ENCODE assay signal across 17 cellular contexts in genomic region chr2:101962243-101962809, GRCh38. TPM values are rescaled to one million over a fixed set of nuclear protein-coding genes. Genes with fewer than 3 reads are reported as not detected.
DNase-seq lines count a peak whose midpoint lies in the region; ATAC-seq, FAIRE-seq and TF ChIP-seq lines count a peak whose summit lies in the region.
"Had no signal": no experiment of that assay in that cellular context is flagged by ENCODE, and none has a peak within 500 bp of the region (broad histone marks: within the 10 kb centered on the region; RNA-seq: fewer than 3 reads in every experiment).

No MANE protein-coding gene starts in this region.

- POLR2A ChIA-PET in HepG2 (lab: Yijun Ruan, JAX), result interaction anchor here (1.1 to 3.2 kb wide), 6 partner anchors 9 to 89 kb away, joined by 3 to 27 read pairs (median 6); no protein-coding TSS in a partner anchor

- no peaks in the 10 kb centered on the region for H3K79me2 ChIP-seq in ACC112 (ENCODE audit: control insufficient read depth, insufficient read depth, low read length, unreplicated experiment)
- no peaks in the 10 kb centered on the region for H3K79me2 ChIP-seq in HepG2 (ENCODE audit: insufficient read depth, low read length)

- H3K9me3 ChIP-seq in HepG2 (ENCODE audit: low read length) (no peaks in the 10 kb centered on the region), skeletal muscle tissue (ENCODE audit: control insufficient read depth in 3 of 3, low read length in 3 of 3) (no peaks in the 10 kb centered on the region)

- TF ChIP-seq RAD21 in HepG2 (CRISPR knock-in tag; IDR thresholded peaks at IDR 0.05), result no peak

- no peak for TF ChIP-seq EP300 in HepG2 (IDR thresholded peaks at IDR 0.05; ENCODE audit: low read depth in 2 of 2, low read length in 2 of 2)
- no peak for TF ChIP-seq EP300 in HepG2 (CRISPR knock-in tag; IDR thresholded peaks at IDR 0.05; ENCODE audit: borderline replicate concordance)

- H2AFZ ChIP-seq in ACC112 (ENCODE audit: low read length, unreplicated experiment) (no peak overlapping the region), HepG2 (ENCODE audit: low read length) (no peak overlapping the region)

- H3K27me3 ChIP-seq in ACC112 (ENCODE audit: insufficient read depth, low read length) (no peaks in the 10 kb centered on the region), HepG2 (ENCODE audit: control insufficient read depth in 1 of 2, insufficient read depth in 2 of 2, low read length in 2 of 2) (no peaks in the 10 kb centered on the region), skeletal muscle tissue (ENCODE audit: control insufficient read depth in 3 of 3, insufficient read depth in 3 of 3, low read length in 3 of 3) (no peaks in the 10 kb centered on the region)

- H4K20me1 ChIP-seq in HepG2 (ENCODE audit: insufficient read depth, low read length), result no peaks in the 10 kb centered on the region

- TF ChIP-seq CTCF in HepG2 (CRISPR knock-in tag; IDR thresholded peaks at IDR 0.05), result no peak

- H3K4me3 ChIP-seq in ACC112 (ENCODE audit: low read depth, low read length) (no peak overlapping the region), HepG2 (replicated peaks in 1 of 3; ENCODE audit: insufficient read depth in 1 of 3, low read depth in 2 of 3, low read length in 3 of 3) (peak overlapping the region in 1 of 3 experiments; percentile 65; a peak in 1 of 6 replicates), skeletal muscle tissue (ENCODE audit: low read length in 3 of 3) (no peak overlapping the region)

- in situ Hi-C loops in HepG2 (cut with HindIII; ENCODE audit: extremely low pct_ligation_motif_present, low pct_unique_long_range_greater_than_20kb), result no loop called here

- no TSS peak for BruUV-seq in HepG2 (replicated peaks; lab: Mats Ljungman, UMichigan)

- 72% methylated on average over 12 of the region's 12 CpGs for WGBS in HepG2 (ENCODE audit: low lambda C conversion rate)

- H3K27ac ChIP-seq in ACC112 (ENCODE audit: low read depth, low read length) (peak overlapping the region; percentile 98), HepG2 (ENCODE audit: extremely low read length, insufficient read depth, low read length) (peak overlapping the region; percentile 80), skeletal muscle tissue (ENCODE audit: low read depth, low read length) (peak overlapping the region; percentile 38)

- H3K4me1 ChIP-seq in ACC112 (ENCODE audit: control insufficient read depth, insufficient read depth, low read length, unreplicated experiment) (peaks cover 29% of the 10 kb centered on the region), HepG2 (ENCODE audit: insufficient read depth, low read length) (peaks cover 35% of the 10 kb centered on the region), skeletal muscle tissue (ENCODE audit: control insufficient read depth in 3 of 3, insufficient read depth in 3 of 3, low read length in 3 of 3) (peaks cover 13 to 14% (median 14%) of the 10 kb centered on the region in 3 donors)

- no peak for TF ChIP-seq POLR2A in HepG2 (IDR thresholded peaks at IDR 0.05; ENCODE audit: insufficient read depth in 1 of 2, low read depth in 2 of 2, low read length in 2 of 2)

- intact Hi-C loops in HepG2 (cut with micrococcal nuclease; ENCODE audit: unreplicated experiment), result loop anchor here (2.0 kb wide), 1 partner anchor 22 kb away; no protein-coding TSS in a partner anchor

- CTCF ChIA-PET in HepG2 (lab: Yijun Ruan, JAX; ENCODE audit: low intra/inter-chr PET ratio, low total read pairs), result no interaction called here

- peak overlapping the region; percentile 95 for H3K4me2 ChIP-seq in HepG2 (ENCODE audit: low read depth, low read length)

- FAIRE-seq in HepG2 (lab: Jason Lieb, UNC), result no peak

- H3K9ac ChIP-seq in HepG2 (ENCODE audit: insufficient read depth, low read depth, low read length), result peak overlapping the region; percentile 7; the same call in 1 of the 2 replicates
- H3K9ac ChIP-seq in skeletal muscle tissue (ENCODE audit: low read depth in 1 of 3, low read length in 3 of 3), result no peak overlapping the region

- ATAC-seq in HepG2 (peak; percentile 29), GM19467 (IDR thresholded peaks at IDR 0.05; ENCODE audit: unreplicated experiment) (no peak), GM18519 (IDR thresholded peaks at IDR 0.05; ENCODE audit: low FRiP score, unreplicated experiment) (no peak)
- ATAC-seq: activated T-cell treated with anti-CD3 and anti-CD28 coated beads, Interleukin-2, amount 50 U/mL, for 72 hours; stimulated activated naive B cell treated with anti-CD40 and anti-IgM and Interleukin-4, amounts not matched to agents 10 μg/mL and 1 μg/mL and 100 μg/mL, for 72 hours had no signal

- H3K36me3 ChIP-seq in ACC112 (ENCODE audit: insufficient read depth, low read length), result no peaks in the 10 kb centered on the region
- H3K36me3 ChIP-seq in HepG2 (replicated peaks in 1 of 2; ENCODE audit: control insufficient read depth in 1 of 2, insufficient read depth in 2 of 2, low read length in 2 of 2), result no peaks in the 10 kb centered on the region
- no peaks in the 10 kb centered on the region for H3K36me3 ChIP-seq in skeletal muscle tissue (ENCODE audit: control insufficient read depth in 3 of 3, insufficient read depth in 3 of 3, low read length in 3 of 3)

- peak; percentile 70 for DNase-seq in SIG-M5 treated with dmso at 0.1 percent for 504 hours (lab: John Stamatoyannopoulos, UW; ENCODE audit: unreplicated experiment)
- no peak for DNase-seq in HepG2 (ENCODE audit: low spot score)
- DNase-seq in NCI-H510A (lab: John Stamatoyannopoulos, UW), result no peak
- no peak for DNase-seq in pons (ENCODE audit: low spot score)
- DNase-seq: activated CD4-positive, alpha-beta T cell treated with anti-CD3 and anti-CD28 coated beads for 48 hours; activated T-cell treated with anti-CD3 and anti-CD28 coated beads, Interleukin-2, amount 50 U/mL, for 72 hours; DMS 273 treated with DMSO at 0.1 percent for 48 hours; H7; NCI-H187; NCI-H526 treated with DMSO at 0.1 percent for 48 hours; stimulated activated CD4-positive, alpha-beta T cell treated with anti-CD3 and anti-CD28 coated beads, Interleukin-4, amount 100 ng/mL, for 4 hours; stimulated activated naive B cell treated with anti-CD40 and anti-IgM and Interleukin-4, amounts not matched to agents 10 μg/mL and 1 μg/mL and 100 μg/mL, for 72 hours had no signal

TF ChIP-seq in HepG2, 621 proteins besides CTCF, POLR2A, EP300 and RAD21 (continues in another document):
- TF ChIP-seq BCL3 (CRISPR knock-in tag; IDR thresholded peaks at IDR 0.05), result 0 out of 2 replicates have a peak, but pooled peaks have one; percentile 13
- no peak for TF ChIP-seq ZNF557 (CRISPR knock-in tag; IDR thresholded peaks at IDR 0.05)
- no peak for TF ChIP-seq ZNF691 (CRISPR knock-in tag; IDR thresholded peaks at IDR 0.05; ENCODE audit: borderline replicate concordance, low read depth)
- no peak for TF ChIP-seq RBM39 (IDR thresholded peaks at IDR 0.05; ENCODE audit: low read depth, low read length, poor library complexity, severe bottlenecking)
- TF ChIP-seq ZNF362 (CRISPR knock-in tag; IDR thresholded peaks at IDR 0.05; ENCODE audit: borderline replicate concordance), result no peak

RNA-seq across cellular contexts. Expression of gene IL1R2, which starts 29.4 kb away (rescaled TPM):
- 1.9 and 3.6 TPM in 2 replicates for total RNA-seq in HepG2 (2016; rRNA removed; fragmentation: Illumina TruSeq; extraction: Trizol)
- total RNA-seq in HepG2 (2016; cell fraction: cytosol; rRNA removed; fragmentation: Illumina TruSeq; extraction: Trizol; ENCODE audit: low read depth), result 0.88 and 1.0 TPM in 2 replicates
- 2.6 and 4.1 TPM in 2 replicates for total RNA-seq in HepG2 (2016; cell fraction: insoluble cytoplasmic fraction; rRNA removed; fragmentation: Illumina TruSeq; extraction: Trizol)
- 0.93 and 1.1 TPM in 2 replicates for total RNA-seq in HepG2 (2016; cell fraction: membrane; rRNA removed; fragmentation: Illumina TruSeq; extraction: Trizol)
- total RNA-seq in HepG2 (2016; cell fraction: nucleus; rRNA removed; fragmentation: Illumina TruSeq; extraction: Trizol), result 2.8 and 3.1 TPM in 2 replicates
- polyA plus RNA-seq in HepG2 (2011; rRNA removed), result 4.7 and 7.3 TPM in 2 replicates
- polyA plus RNA-seq in HepG2 (2011; cell fraction: cytosol; rRNA removed), result 6.0 and 6.1 TPM in 2 replicates
- polyA plus RNA-seq in HepG2 (2011; cell fraction: nucleus; rRNA removed), result 2.0 and 2.8 TPM in 2 replicates
- 3.1 and 4.5 TPM in 2 replicates for polyA plus RNA-seq in HepG2 (2012)
- polyA plus RNA-seq in HepG2 (2016; cell fraction: cytosol; fragmentation: Illumina TruSeq; extraction: Trizol; ENCODE audit: low read depth), result 1.2 and 1.3 TPM in 2 replicates
- 1.8 and 3.2 TPM in 2 replicates for polyA plus RNA-seq in HepG2 (2016; cell fraction: insoluble cytoplasmic fraction; fragmentation: Illumina TruSeq; extraction: Trizol; ENCODE audit: low read depth)
- polyA plus RNA-seq in HepG2 (2016; cell fraction: membrane; fragmentation: Illumina TruSeq; extraction: Trizol; ENCODE audit: low read depth), result 0.65 and 1.0 TPM in 2 replicates
- polyA plus RNA-seq in HepG2 (2016; cell fraction: nucleus; fragmentation: Illumina TruSeq; extraction: Trizol; ENCODE audit: insufficient read depth, low read depth), result 3.7 and 3.8 TPM in 2 replicates
- polyA minus RNA-seq in HepG2 (2011; rRNA and poly(A)+ RNA removed; ENCODE audit: low replicate concordance), result 4.2 TPM in 1 of 2 replicates, not detected in the other
- 3.3 and 3.6 TPM in 2 replicates for polyA minus RNA-seq in HepG2 (2011; cell fraction: cytosol; rRNA and poly(A)+ RNA removed)
- polyA minus RNA-seq in HepG2 (2011; cell fraction: nucleus; rRNA and poly(A)+ RNA removed), result 2.3 and 2.5 TPM in 2 replicates
- total RNA-seq in skeletal muscle tissue, result 0.52 TPM
- total RNA-seq: T-helper 2 cell treated with Interferon-gamma antibody and Interleukin-4, amounts not matched to agents 100 ng/mL and 5 ng/mL, for 36 hours had no signal

Comparison
In these comparisons a context has a peak if more than half of its experiments do, and no peak if none do; other contexts are left out.
1. H3K27ac ChIP-seq: peak in every context shown above with its lines; median percentile 98 in ACC112; 80 in HepG2; 38 in skeletal muscle tissue.